Comparison of ENCODE assay signal across 2 cellular contexts in genomic region chr1:3451994-3452865, GRCh38.
TF ChIP-seq lines count a peak whose summit lies in the region.

No MANE protein-coding gene starts in this region.

TF ChIP-seq in H1, 55 proteins besides CTCF, POLR2A, EP300 and RAD21 (continued from another document):
- no peak for TF ChIP-seq KDM4A (IDR thresholded peaks at IDR 0.05; ENCODE audit: low read depth, low read length, severe bottlenecking)
TF ChIP-seq in H1: peak in this region for 0.

TF ChIP-seq in neural cell, 6 proteins besides CTCF, POLR2A, EP300 and RAD21:
- TF ChIP-seq REST (IDR thresholded peaks at IDR 0.05; ENCODE audit: borderline replicate concordance) (no peak), MXI1 (conservative IDR thresholded peaks at IDR 0.05; ENCODE audit: poor library complexity, severe bottlenecking) (no peak), EZH2 (IDR thresholded peaks at IDR 0.05; ENCODE audit: borderline replicate concordance, insufficient read depth, low read length, poor library complexity, severe bottlenecking) (no peak), TAF1 (IDR thresholded peaks at IDR 0.05; ENCODE audit: low read depth) (no peak), POLR2AphosphoS5 (IDR thresholded peaks at IDR 0.05) (no peak), SMC3 (conservative IDR thresholded peaks at IDR 0.05; ENCODE audit: poor library complexity) (no peak)
